ENCODE assay signal across 18 cellular contexts in genomic region chr10:97656777-97657176, GRCh38. TPM values are rescaled to one million over a fixed set of nuclear protein-coding genes. Genes with fewer than 3 reads are reported as not detected.
A peak's percentile ranks its signal among the peaks of the same experiment; 100 is the strongest.
DNase-seq lines count a peak whose midpoint lies in the region; ATAC-seq, FAIRE-seq and TF ChIP-seq lines count a peak whose summit lies in the region.
"Had no signal": no experiment of that assay in that cellular context is flagged by ENCODE, and none has a peak within 500 bp of the region (broad histone marks: within the 10 kb centered on the region; RNA-seq: fewer than 3 reads in every experiment).

No MANE protein-coding gene starts in this region.

- no peaks in the 10 kb centered on the region for H4K20me1 ChIP-seq in keratinocyte (ENCODE audit: control insufficient read depth, extremely low read depth, insufficient read depth, low read length)

- DNase-seq in BE2C (peak; percentile 34), GF-D8 (lab: John Stamatoyannopoulos, UW) (peak; percentile 85), NB4 (ENCODE audit: low read depth) (peak; percentile 75), keratinocyte (ENCODE audit: low read depth, low spot score) (no peak)
- DNase-seq in stimulated activated CD4-positive, alpha-beta T cell treated with anti-CD3 and anti-CD28 coated beads, Interleukin-4, amount 100 ng/mL, for 4 hours: no peak
- DNase-seq: IMR-90, NCI-H1048, NCI-H1417 treated with DMSO at 0.1 percent for 48 hours, NCI-H187, NCI-H446 treated with DMSO at 0.1 percent for 48 hours, NCI-H526 treated with DMSO at 0.1 percent for 48 hours, SJCRH30, T-cell had no signal

- dilution Hi-C loops in keratinocyte (cut with MboI; ENCODE audit: extremely low pct_ligation_motif_present, low sequenced_read_pairs): no loop called here

- FAIRE-seq in keratinocyte (lab: Jason Lieb, UNC): peak; percentile 23
- FAIRE-seq: H54 had no signal

- no peaks in the 10 kb centered on the region for H3K27me3 ChIP-seq in BE2C
- H3K27me3 ChIP-seq in keratinocyte (ENCODE audit: control insufficient read depth, extremely low read depth, insufficient read depth, low read length): no peaks in the 10 kb centered on the region
- H3K27me3 ChIP-seq: SJCRH30 had no signal

- TF ChIP-seq POLR2A in NB4 (IDR thresholded peaks at IDR 0.05; ENCODE audit: extremely low read depth, insufficient read length): no peak

- no peak overlapping the region for H2AFZ ChIP-seq in keratinocyte (ENCODE audit: control insufficient read depth, low read length)

- no peak overlapping the region for H3K4me2 ChIP-seq in keratinocyte (ENCODE audit: control insufficient read depth, extremely low read depth, insufficient read depth, low read depth, low read length)
- H3K4me2 ChIP-seq: KMS-11 had no signal

- H3K9me3 ChIP-seq in BE2C: no peaks in the 10 kb centered on the region; the same call in 1 of the 2 replicates
- no peaks in the 10 kb centered on the region for H3K9me3 ChIP-seq in keratinocyte (ENCODE audit: control insufficient read depth, low read depth, low read length)
- H3K9me3 ChIP-seq: SJCRH30 had no signal

- peaks cover 2% of the 10 kb centered on the region for H3K9me1 ChIP-seq in keratinocyte (ENCODE audit: control insufficient read depth, extremely low read depth, insufficient read depth, low read length)

- H3K4me1 ChIP-seq in BE2C (peaks cover 15% of the 10 kb centered on the region), keratinocyte (ENCODE audit: control insufficient read depth, extremely low read depth, insufficient read depth, low read length) (peaks cover 8% of the 10 kb centered on the region)
- H3K4me1 ChIP-seq: SJCRH30 had no signal

- no peak overlapping the region for H3K4me3 ChIP-seq in BE2C (ENCODE audit: low read depth, low read length)
- no peak overlapping the region for H3K4me3 ChIP-seq in NB4 (ENCODE audit: low read depth, low read length)
- H3K4me3 ChIP-seq in keratinocyte (ENCODE audit: control insufficient read depth in 2 of 3, extremely low read depth in 1 of 3, insufficient read depth in 2 of 3, low read depth in 1 of 3, low read length in 3 of 3): no peak overlapping the region
- H3K4me3 ChIP-seq: SJCRH30 had no signal

- H3K36me3 ChIP-seq in BE2C (peaks cover 47% of the 10 kb centered on the region), keratinocyte (ENCODE audit: control insufficient read depth in 2 of 2, extremely low read depth in 1 of 2, insufficient read depth in 2 of 2, low read length in 2 of 2) (peaks cover 19 to 26% of the 10 kb centered on the region in 2 experiments)

- no peak overlapping the region for H3K9ac ChIP-seq in keratinocyte (ENCODE audit: control insufficient read depth, extremely low read depth, insufficient read depth, low read length)
- H3K9ac ChIP-seq: KMS-11 had no signal

- H3K27ac ChIP-seq in keratinocyte (ENCODE audit: control insufficient read depth, insufficient read depth, low read length): no peak overlapping the region
- H3K27ac ChIP-seq: KMS-11, SJCRH30 had no signal

- H3K79me2 ChIP-seq in keratinocyte (ENCODE audit: control insufficient read depth, insufficient read depth, low read length): peaks cover 19% of the 10 kb centered on the region

- TF ChIP-seq CTCF in BE2C (IDR thresholded peaks at IDR 0.05; ENCODE audit: low read depth, low read length): no peak
- TF ChIP-seq CTCF in NB4 (IDR thresholded peaks at IDR 0.05; ENCODE audit: low read depth, low read length): no peak
- no peak for TF ChIP-seq CTCF in keratinocyte (optimal IDR thresholded peaks at IDR 0.05 in 1 of 3, IDR thresholded peaks at IDR 0.05 in 1 of 3, conservative IDR thresholded peaks at IDR 0.05 in 1 of 3; ENCODE audit: extremely low read depth in 1 of 3, insufficient read depth in 2 of 3, low read length in 3 of 3)

- ATAC-seq in GM18511 (IDR thresholded peaks at IDR 0.05; ENCODE audit: unreplicated experiment): no peak
- no peak for ATAC-seq in activated CD4-positive, CD25-positive, alpha-beta regulatory T cell treated with anti-CD3 and anti-CD28 coated beads, Interleukin-2, amount 50 U/mL, for 24 hours
- ATAC-seq: T-cell had no signal

RNA-seq across cellular contexts. Expression of gene PI4K2A, which starts 16.3 kb away (rescaled TPM):
- 25.7 TPM for polyA plus RNA-seq in BE2C (2012; ENCODE audit: insufficient read depth, insufficient read length, low read depth)
- polyA plus RNA-seq in keratinocyte: 51.3 to 73.3 TPM (median 63.8 TPM) in 3 replicates
- 15.0 TPM for polyA plus RNA-seq in keratinocyte (2011; ENCODE audit: low read depth)
- polyA plus RNA-seq in keratinocyte (2011; cell fraction: cytosol; rRNA removed): 63.5 and 72.3 TPM in 2 replicates
- 77.0 and 83.5 TPM in 2 replicates for polyA plus RNA-seq in keratinocyte (2011; cell fraction: nucleus; rRNA removed)
- 43.1 and 51.3 TPM in 2 replicates for polyA plus RNA-seq in keratinocyte (2012; ENCODE audit: low replicate concordance)
- 44.8 to 69.0 TPM (median 54.8 TPM) in 3 replicates for polyA minus RNA-seq in keratinocyte
- polyA minus RNA-seq in keratinocyte (2011; cell fraction: cytosol; rRNA and poly(A)+ RNA removed): 37.0 TPM
- 29.9 and 44.9 TPM in 2 replicates for polyA minus RNA-seq in keratinocyte (2011; cell fraction: nucleus; rRNA and poly(A)+ RNA removed)

RNA-seq across cellular contexts. Expression of gene MORN4, which starts 23.5 kb away (rescaled TPM):
- polyA plus RNA-seq in BE2C (2012; ENCODE audit: insufficient read depth, insufficient read length, low read depth): 15.5 TPM
- 9.1 to 12.6 TPM (median 10.3 TPM) in 3 replicates for polyA plus RNA-seq in keratinocyte
- 2.9 TPM for polyA plus RNA-seq in keratinocyte (2011; ENCODE audit: low read depth)
- 11.7 and 13.4 TPM in 2 replicates for polyA plus RNA-seq in keratinocyte (2011; cell fraction: cytosol; rRNA removed)
- polyA plus RNA-seq in keratinocyte (2011; cell fraction: nucleus; rRNA removed): 8.6 and 10.0 TPM in 2 replicates
- polyA plus RNA-seq in keratinocyte (2012; ENCODE audit: low replicate concordance): 8.6 and 13.0 TPM in 2 replicates
- polyA minus RNA-seq in keratinocyte: 3.0 to 4.8 TPM (median 3.9 TPM) in 3 replicates
- polyA minus RNA-seq in keratinocyte (2011; cell fraction: cytosol; rRNA and poly(A)+ RNA removed): 3.5 TPM
- 2.8 and 4.3 TPM in 2 replicates for polyA minus RNA-seq in keratinocyte (2011; cell fraction: nucleus; rRNA and poly(A)+ RNA removed)
- polyA plus RNA-seq: CD14-positive monocyte had no signal

RNA-seq across cellular contexts. Expression of gene AVPI1, which starts 30.3 kb away (rescaled TPM):
- 10.0 TPM for polyA plus RNA-seq in BE2C (2012; ENCODE audit: insufficient read depth, insufficient read length, low read depth)
- 22.3 to 83.2 TPM (median 48.8 TPM) in 3 replicates for polyA plus RNA-seq in keratinocyte
- 35.6 TPM for polyA plus RNA-seq in keratinocyte (2011; ENCODE audit: low read depth)
- polyA plus RNA-seq in keratinocyte (2011; cell fraction: cytosol; rRNA removed): 46.4 and 55.3 TPM in 2 replicates
- 55.8 and 77.0 TPM in 2 replicates for polyA plus RNA-seq in keratinocyte (2011; cell fraction: nucleus; rRNA removed)
- polyA plus RNA-seq in keratinocyte (2012; ENCODE audit: low replicate concordance): 28.2 and 159 TPM in 2 replicates
- 26.9 to 46.4 TPM (median 32.3 TPM) in 3 replicates for polyA minus RNA-seq in keratinocyte
- 62.0 TPM for polyA minus RNA-seq in keratinocyte (2011; cell fraction: cytosol; rRNA and poly(A)+ RNA removed)
- 53.1 and 56.0 TPM in 2 replicates for polyA minus RNA-seq in keratinocyte (2011; cell fraction: nucleus; rRNA and poly(A)+ RNA removed)

RNA-seq across cellular contexts. Expression of gene MARVELD1, which starts 56.8 kb away (rescaled TPM):
- 37.4 TPM for polyA plus RNA-seq in BE2C (2012; ENCODE audit: insufficient read depth, insufficient read length, low read depth)
- polyA plus RNA-seq in keratinocyte: 24.0 to 85.1 TPM (median 39.7 TPM) in 3 replicates
- 3.6 TPM for polyA plus RNA-seq in keratinocyte (2011; ENCODE audit: low read depth)
- 54.3 and 80.9 TPM in 2 replicates for polyA plus RNA-seq in keratinocyte (2011; cell fraction: cytosol; rRNA removed)
- 88.1 and 97.3 TPM in 2 replicates for polyA plus RNA-seq in keratinocyte (2011; cell fraction: nucleus; rRNA removed)
- polyA plus RNA-seq in keratinocyte (2012; ENCODE audit: low replicate concordance): 16.9 and 47.1 TPM in 2 replicates
- 26.4 to 53.8 TPM (median 34.8 TPM) in 3 replicates for polyA minus RNA-seq in keratinocyte
- 62.7 TPM for polyA minus RNA-seq in keratinocyte (2011; cell fraction: cytosol; rRNA and poly(A)+ RNA removed)
- 26.9 and 36.7 TPM in 2 replicates for polyA minus RNA-seq in keratinocyte (2011; cell fraction: nucleus; rRNA and poly(A)+ RNA removed)

Comparison
In these comparisons a context has a peak if more than half of its experiments do, and no peak if none do; other contexts are left out.
1. DNase-seq: peak in BE2C (single experiment), GF-D8 (single experiment) and NB4 (single experiment); none in keratinocyte (single experiment) and stimulated activated CD4-positive, alpha-beta T cell treated with anti-CD3 and anti-CD28 coated beads, Interleukin-4, amount 100 ng/mL, for 4 hours (0 of 2).